14 cellular contexts compared by ENCODE assay signal in the genomic region with DNA sequence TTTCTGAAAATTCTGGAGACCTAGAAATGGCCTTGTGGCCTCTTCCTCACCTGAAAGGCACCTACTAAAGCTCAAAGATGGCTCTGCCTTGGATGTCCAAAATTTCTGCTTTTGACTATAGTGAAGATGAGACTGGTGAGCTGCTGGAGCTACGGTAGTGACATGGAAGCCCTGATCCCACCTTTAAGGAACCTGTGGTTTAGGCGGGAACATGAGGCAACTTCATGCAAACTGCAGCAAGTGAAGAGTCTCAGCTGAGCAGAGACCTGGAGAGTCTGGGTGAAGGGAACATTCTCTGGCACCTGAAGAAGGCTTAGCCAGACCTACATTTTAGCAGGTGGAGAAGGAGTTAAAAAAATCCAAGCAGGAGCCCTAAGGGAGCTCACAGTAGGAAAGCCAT. TPM values are rescaled to one million over a fixed set of nuclear protein-coding genes. Genes with fewer than 3 reads are reported as not detected.
DNase-seq lines count a peak whose midpoint lies in the region; ATAC-seq, FAIRE-seq and TF ChIP-seq lines count a peak whose summit lies in the region.
"Had no signal": no experiment of that assay in that cellular context is flagged by ENCODE, and none has a peak within 500 bp of the region (broad histone marks: within the 10 kb centered on the region; RNA-seq: fewer than 3 reads in every experiment).

No MANE protein-coding gene starts in this region.

- TF ChIP-seq CTCF in HL-60 (IDR thresholded peaks at IDR 0.05; ENCODE audit: insufficient read depth, low read length): no peak
- no peak for TF ChIP-seq CTCF in K562 (IDR thresholded peaks at IDR 0.05 in 2 of 3, conservative IDR thresholded peaks at IDR 0.05 in 1 of 3; ENCODE audit: insufficient read depth in 2 of 3, low read depth in 1 of 3, low read length in 3 of 3)
- TF ChIP-seq CTCF in progenitor cell of endocrine pancreas (IDR thresholded peaks at IDR 0.05; ENCODE audit: unreplicated experiment): no peak

- H4K20me1 ChIP-seq in K562 (replicated peaks; ENCODE audit: control insufficient read depth, insufficient read depth, low read length): no peaks in the 10 kb centered on the region

- H3K4me1 ChIP-seq in K562 (replicated peaks in 1 of 2; ENCODE audit: control insufficient read depth in 2 of 2, insufficient read depth in 2 of 2, low read length in 2 of 2): peaks cover 9 to 13% of the 10 kb centered on the region in 2 experiments; a peak in 4 of 5 replicates

- peak overlapping the region; percentile 38 for H3K27ac Mint-ChIP-seq in activated CD4-positive, alpha-beta T cell treated with anti-CD3 and anti-CD28 coated beads, Interleukin-2, amount 10 ng/mL, durations not matched to agents 24 days and 14 days
- peak overlapping the region; percentile 53 for H3K27ac Mint-ChIP-seq in progenitor cell of endocrine pancreas

- H3K4me2 ChIP-seq in K562 (ENCODE audit: insufficient read depth, low read length): no peak overlapping the region

- intact Hi-C loops in activated CD4-positive, alpha-beta T cell treated with anti-CD3 and anti-CD28 coated beads, Interleukin-2, amount 10 ng/mL, durations not matched to agents 24 days and 14 days (cut with micrococcal nuclease): no loop called here
- intact Hi-C loops in K562 (cut with micrococcal nuclease) (no loop called here), sciatic nerve (cut with DNase I) (no loop called here)

- ATAC-seq in K562: no peak
- no peak for ATAC-seq in sciatic nerve
- ATAC-seq: Panc1, Right ventricle myocardium inferior had no signal

- CTCF ChIA-PET in K562 (lab: Yijun Ruan, JAX; ENCODE audit: low intra/inter-chr PET ratio): interaction anchor here (0.6 kb wide), 1 partner anchor 478 kb away, joined by 3 read pairs; no protein-coding TSS in a partner anchor

- POLR2A ChIA-PET in K562 (lab: Yijun Ruan, JAX): interaction anchor here (0.9 to 1.2 kb wide), 4 partner anchors 13 to 191 kb away, joined by 3 to 5 read pairs (median 4); no protein-coding TSS in a partner anchor

- H2AFZ ChIP-seq in K562 (ENCODE audit: low read depth, low read length): no peak overlapping the region

- no peak for TF ChIP-seq EP300 in K562 (IDR thresholded peaks at IDR 0.05; ENCODE audit: low read length)

- no peak for TF ChIP-seq POLR2A in K562 (conservative IDR thresholded peaks at IDR 0.05)

- no peak for DNase-seq in activated CD4-positive, alpha-beta T cell treated with anti-CD3 and anti-CD28 coated beads, Interleukin-2, amount 10 ng/mL, durations not matched to agents 24 days and 14 days
- no peak for DNase-seq in activated CD4-positive, alpha-beta T cell treated with anti-CD3 and anti-CD28 coated beads, Interleukin-2, amount 50 U/mL, for 4 hours
- peak in 1 of 2 experiments; percentile 78 for DNase-seq in HL-60 (ENCODE audit: low read depth in 1 of 2, low spot score in 1 of 2)
- no peak for DNase-seq in K562 (ENCODE audit: extremely low read depth in 1 of 4, low spot score in 3 of 4)
- DNase-seq in progenitor cell of endocrine pancreas (ENCODE audit: low spot score, unreplicated experiment): no peak
- no peak for DNase-seq in midbrain (lab: John Stamatoyannopoulos, UW)
- no peak for DNase-seq in sciatic nerve (ENCODE audit: low spot score)
- no peak for DNase-seq in COLO829 (ENCODE audit: low spot score)
- DNase-seq: C1 segment of cervical spinal cord, DMS79, NCI-H1105, NCI-H187 treated with DMSO at 0.1 percent for 48 hours had no signal

- no peak overlapping the region for H3K4me3 ChIP-seq in HL-60 (replicated peaks; ENCODE audit: insufficient read depth, low read length)
- no peak overlapping the region for H3K4me3 ChIP-seq in K562

- no TSS peak for BruUV-seq in K562 (replicated peaks; lab: Mats Ljungman, UMichigan)

- no peaks in the 10 kb centered on the region for H3K9me1 ChIP-seq in K562 (ENCODE audit: control insufficient read depth, insufficient read depth, low read length)

- no peak for FAIRE-seq in K562 (lab: Jason Lieb, UNC)

- H3K9ac ChIP-seq in K562 (ENCODE audit: insufficient read depth in 1 of 2, low read depth in 2 of 2, low read length in 2 of 2): peak overlapping the region in 1 of 2 experiments; percentile 11; a peak in 1 of 4 replicates

- peaks cover 37% of the 10 kb centered on the region for H3K36me3 ChIP-seq in K562 (ENCODE audit: control insufficient read depth, insufficient read depth, low read length)

- H3K27me3 Mint-ChIP-seq in activated CD4-positive, alpha-beta T cell treated with anti-CD3 and anti-CD28 coated beads, Interleukin-2, amount 10 ng/mL, durations not matched to agents 24 days and 14 days: no peaks in the 10 kb centered on the region
- H3K27me3 Mint-ChIP-seq in progenitor cell of endocrine pancreas: no peaks in the 10 kb centered on the region

- H3K9me3 Mint-ChIP-seq in activated CD4-positive, alpha-beta T cell treated with anti-CD3 and anti-CD28 coated beads, Interleukin-2, amount 10 ng/mL, durations not matched to agents 24 days and 14 days: no peaks in the 10 kb centered on the region
- H3K9me3 Mint-ChIP-seq in progenitor cell of endocrine pancreas (ENCODE audit: low read depth): no peaks in the 10 kb centered on the region

- peaks cover 27% of the 10 kb centered on the region for H3K36me3 Mint-ChIP-seq in activated CD4-positive, alpha-beta T cell treated with anti-CD3 and anti-CD28 coated beads, Interleukin-2, amount 10 ng/mL, durations not matched to agents 24 days and 14 days (ENCODE audit: low read depth)
- peaks cover 20% of the 10 kb centered on the region for H3K36me3 Mint-ChIP-seq in progenitor cell of endocrine pancreas (ENCODE audit: insufficient read depth)

- H3K27ac ChIP-seq in HL-60 (replicated peaks) (peak overlapping the region; percentile 45), K562 (ENCODE audit: extremely low read depth, low read depth, low read length) (no peak overlapping the region)

- no peak for TF ChIP-seq RAD21 in K562 (CRISPR knock-in tag; conservative IDR thresholded peaks at IDR 0.05 in 1 of 2, IDR thresholded peaks at IDR 0.05 in 1 of 2)

- no peaks in the 10 kb centered on the region for H3K79me2 ChIP-seq in K562 (ENCODE audit: control insufficient read depth, insufficient read depth, low read length)

- 54% methylated on average over 2 of the region's 2 CpGs for WGBS in K562 (ENCODE audit: insufficient coverage, low coverage, missing lambda C conversion rate)

- no peak overlapping the region for H3K4me3 Mint-ChIP-seq in activated CD4-positive, alpha-beta T cell treated with anti-CD3 and anti-CD28 coated beads, Interleukin-2, amount 10 ng/mL, durations not matched to agents 24 days and 14 days
- no peak overlapping the region for H3K4me3 Mint-ChIP-seq in progenitor cell of endocrine pancreas (ENCODE audit: low read depth)

- H3K4me1 Mint-ChIP-seq in activated CD4-positive, alpha-beta T cell treated with anti-CD3 and anti-CD28 coated beads, Interleukin-2, amount 10 ng/mL, durations not matched to agents 24 days and 14 days: peaks cover 6% of the 10 kb centered on the region
- H3K4me1 Mint-ChIP-seq in progenitor cell of endocrine pancreas (ENCODE audit: low read depth): peaks cover 17% of the 10 kb centered on the region

- in situ Hi-C loops in K562 (cut with MboI): loop anchor here (25.0 kb wide), 1 partner anchor 1143 kb away; the partner anchor contains the start of gene DLX2

- H3K27me3 ChIP-seq in HL-60 (ENCODE audit: insufficient read depth, poor library complexity, severe bottlenecking) (no peaks in the 10 kb centered on the region), K562 (ENCODE audit: control insufficient read depth in 2 of 2, insufficient read depth in 2 of 2, low read length in 2 of 2) (no peaks in the 10 kb centered on the region)

- no peaks in the 10 kb centered on the region for H3K9me3 ChIP-seq in K562 (replicated peaks; ENCODE audit: control insufficient read depth, insufficient read depth, low read depth, low read length)

TF ChIP-seq in K562, 482 proteins besides CTCF, POLR2A, EP300 and RAD21 (continues in another document):
- no peak for TF ChIP-seq E2F3 (CRISPR knock-in tag; IDR thresholded peaks at IDR 0.05)
- peak; percentile 60 for TF ChIP-seq ZBTB33 (CRISPR knock-in tag; IDR thresholded peaks at IDR 0.05)

RNA-seq across cellular contexts. Expression of gene GORASP2, which starts 40.0 kb away (rescaled TPM):
- total RNA-seq in activated CD4-positive, alpha-beta T cell treated with anti-CD3 and anti-CD28 coated beads, Interleukin-2, amount 10 ng/mL, durations not matched to agents 24 days and 14 days: 93.0 and 96.7 TPM in 2 replicates
- 76.1 and 136 TPM in 2 replicates for total RNA-seq in K562 (2011; cell fraction: chromatin; rRNA removed; ENCODE audit: low replicate concordance)
- total RNA-seq in K562 (2011; cell fraction: nucleolus; rRNA removed): 56.1 and 58.7 TPM in 2 replicates
- total RNA-seq in K562 (2011; cell fraction: nucleoplasm; rRNA removed): 70.5 and 94.6 TPM in 2 replicates
- total RNA-seq in K562 (2014; rRNA removed) (59.6 and 61.8 TPM in 2 replicates), K562 (2014; rRNA removed; fragmentation: Illumina TruSeq; extraction: Trizol) (46.1 and 55.9 TPM in 2 replicates), K562 (2015; rRNA removed; fragmentation: Illumina TruSeq; extraction: Trizol) (52.3 and 54.1 TPM in 2 replicates), K562 (2021) (96.9 and 98.9 TPM in 2 replicates), progenitor cell of endocrine pancreas (64.3 and 66.9 TPM in 2 replicates), sciatic nerve (63.1 TPM)
- polyA plus RNA-seq in K562 (2011; rRNA removed) (180 and 239 TPM in 2 replicates), K562 (2014; fragmentation: Illumina TruSeq; extraction: Trizol) (146 and 153 TPM in 2 replicates), K562 (2014; fragmentation: Nextera tagmentation; extraction: Ambion mirVana) (10 to 100 TPM; 27.4 to 29.9 TPM), K562 (2014; rRNA removed) (93.4 and 101 TPM in 2 replicates)
- polyA plus RNA-seq in K562 (2011; cell fraction: cytosol; rRNA removed): 271 and 294 TPM in 2 replicates
- polyA plus RNA-seq in K562 (2011; cell fraction: nucleus; rRNA removed): 85.4 and 108 TPM in 2 replicates
- 81.8 and 88.5 TPM in 2 replicates for polyA plus RNA-seq in K562 (2012)
- 199 and 207 TPM in 2 replicates for polyA minus RNA-seq in K562 (2011; rRNA and poly(A)+ RNA removed)
- 61.5 and 71.4 TPM in 2 replicates for polyA minus RNA-seq in K562 (2011; cell fraction: cytosol; rRNA and poly(A)+ RNA removed)
- 47.5 and 82.2 TPM in 2 replicates for polyA minus RNA-seq in K562 (2011; cell fraction: nucleus; rRNA and poly(A)+ RNA removed)
